In the genomic region with DNA sequence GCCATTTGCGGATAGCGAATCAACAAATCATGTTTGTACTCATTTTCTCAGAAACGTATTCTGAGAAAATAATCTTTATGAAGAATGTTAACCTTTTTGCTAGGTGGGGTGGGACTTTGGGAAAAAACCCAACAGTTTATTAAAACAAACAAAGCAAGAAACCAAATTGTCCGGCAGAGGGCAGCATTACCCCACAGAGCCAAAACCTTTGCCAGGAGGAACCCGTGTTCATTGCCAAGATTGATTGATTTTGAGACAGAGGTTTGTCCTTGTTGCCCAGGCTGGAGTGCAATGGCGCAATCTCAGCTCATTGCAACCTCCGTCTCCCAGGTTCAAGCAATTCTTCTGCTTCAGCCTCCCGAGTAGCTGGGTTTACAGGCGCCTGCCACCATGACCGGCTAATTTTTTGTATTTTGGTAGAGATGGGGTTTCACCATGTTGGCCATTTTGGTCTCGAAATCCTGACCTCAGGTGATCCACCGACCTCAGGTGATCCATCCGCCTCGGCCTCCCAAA, we compare ENCODE assay signal across 8 cellular contexts.
DNase-seq lines count a peak whose midpoint lies in the region; ATAC-seq and TF ChIP-seq lines count a peak whose summit lies in the region.

No MANE protein-coding gene starts in this region.

- H3K9me3 ChIP-seq in fibroblast of lung (ENCODE audit: control insufficient read depth, insufficient read depth, low read depth, low read length) = no peaks in the 10 kb centered on the region

- no peaks in the 10 kb centered on the region for H3K36me3 ChIP-seq in fibroblast of lung (ENCODE audit: control insufficient read depth, insufficient read depth, low read length)

- no peak overlapping the region for H3K27ac ChIP-seq in fibroblast of lung (ENCODE audit: insufficient read depth, low read length)

- no peak overlapping the region for H3K9ac ChIP-seq in fibroblast of lung (ENCODE audit: insufficient read depth, low read length)

- no peaks in the 10 kb centered on the region for H3K4me1 ChIP-seq in fibroblast of lung (ENCODE audit: control insufficient read depth, extremely low read depth, insufficient read depth, low read length)

- peak overlapping the region; percentile 23 for H3K4me3 Mint-ChIP-seq in Calu3 (ENCODE audit: low read depth, unreplicated experiment)
- no peak overlapping the region for H3K4me3 Mint-ChIP-seq in neural crest cell
- H3K4me3 Mint-ChIP-seq in stimulated activated naive CD8-positive, alpha-beta T cell treated with anti-CD3 and anti-CD28 coated beads, Interleukin-15, amount 100 ng/mL, for 72 hours = no peak overlapping the region

- H2AFZ ChIP-seq in fibroblast of lung (ENCODE audit: low read length) = no peak overlapping the region

- intact Hi-C loops in Calu3 (cut with micrococcal nuclease; ENCODE audit: unreplicated experiment) = loop anchor here (1.0 to 2.0 kb wide), 2 partner anchors 70 to 591 kb away; partner anchors contain the start of gene RHOU

- CTCF ChIA-PET in Calu3 (lab: Charles Lee) = interaction anchor here (0.6 to 1.9 kb wide), 7 partner anchors 454 to 852 kb away, joined by 3 to 8 read pairs (median 5); no protein-coding TSS in a partner anchor

- no peaks in the 10 kb centered on the region for H3K9me3 Mint-ChIP-seq in Calu3 (ENCODE audit: low read depth, unreplicated experiment)
- no peaks in the 10 kb centered on the region for H3K9me3 Mint-ChIP-seq in neural crest cell
- no peaks in the 10 kb centered on the region for H3K9me3 Mint-ChIP-seq in stimulated activated naive CD8-positive, alpha-beta T cell treated with anti-CD3 and anti-CD28 coated beads, Interleukin-15, amount 100 ng/mL, for 72 hours

- no peaks in the 10 kb centered on the region for H3K79me2 ChIP-seq in fibroblast of lung (ENCODE audit: control insufficient read depth, insufficient read depth, low read length)

- no TSS peak for BruUV-seq in Calu3 (replicated peaks; lab: Mats Ljungman, UMichigan)

- no peaks in the 10 kb centered on the region for H3K27me3 ChIP-seq in fibroblast of lung (ENCODE audit: control insufficient read depth, insufficient read depth, low read length)

- H3K4me1 Mint-ChIP-seq in Calu3 (ENCODE audit: low read depth, unreplicated experiment) = peaks cover 40% of the 10 kb centered on the region
- H3K4me1 Mint-ChIP-seq in neural crest cell = no peaks in the 10 kb centered on the region
- no peaks in the 10 kb centered on the region for H3K4me1 Mint-ChIP-seq in stimulated activated naive CD8-positive, alpha-beta T cell treated with anti-CD3 and anti-CD28 coated beads, Interleukin-15, amount 100 ng/mL, for 72 hours

- H3K27me3 Mint-ChIP-seq in Calu3 (ENCODE audit: unreplicated experiment) (no peaks in the 10 kb centered on the region), neural crest cell (ENCODE audit: low read depth) (peaks cover 15% of the 10 kb centered on the region)
- H3K27me3 Mint-ChIP-seq in stimulated activated naive CD8-positive, alpha-beta T cell treated with anti-CD3 and anti-CD28 coated beads, Interleukin-15, amount 100 ng/mL, for 72 hours = peaks cover 19% of the 10 kb centered on the region

- H4K20me1 ChIP-seq in fibroblast of lung (ENCODE audit: control insufficient read depth, extremely low read depth, insufficient read depth, low read length) = no peaks in the 10 kb centered on the region

- TF ChIP-seq CTCF in Calu3 (IDR thresholded peaks at IDR 0.05; ENCODE audit: unreplicated experiment) (peak; percentile 79), fibroblast of lung (conservative IDR thresholded peaks at IDR 0.05 in 1 of 2, IDR thresholded peaks at IDR 0.05 in 1 of 2; ENCODE audit: low read depth in 1 of 2, low read length in 2 of 2) (peak; percentile 73 to 89), neural crest cell (conservative IDR thresholded peaks at IDR 0.05) (peak; percentile 93)

- H3K4me3 ChIP-seq in fibroblast of lung (replicated peaks in 1 of 4; ENCODE audit: control extremely low read depth in 1 of 4, insufficient read depth in 1 of 4, low read depth in 3 of 4, low read length in 4 of 4) = no peak overlapping the region

- peak; percentile 88 for DNase-seq in Calu3
- peak; percentile 60 for DNase-seq in KG1 (lab: John Stamatoyannopoulos, UW)
- peak; percentile 90 for DNase-seq in OCI-M1 (lab: John Stamatoyannopoulos, UW)
- peak; percentile 76 for DNase-seq in activated T-cell treated with anti-CD3 and anti-CD28 coated beads for 4 hours
- peak; percentile 33 to 70 for DNase-seq in fibroblast of lung (ENCODE audit: low read depth in 2 of 2)
- DNase-seq in neural crest cell (ENCODE audit: low read depth, low spot score) = peak; percentile 88
- peak; percentile 61 to 62 for DNase-seq in stimulated activated naive CD8-positive, alpha-beta T cell treated with anti-CD3 and anti-CD28 coated beads, Interleukin-15, amount 100 ng/mL, for 72 hours

- no peak overlapping the region for H3K4me2 ChIP-seq in fibroblast of lung (ENCODE audit: extremely low read depth, insufficient read depth, low read length)

- ATAC-seq in stimulated activated naive CD8-positive, alpha-beta T cell treated with anti-CD3 and anti-CD28 coated beads, Interleukin-15, amount 100 ng/mL, for 72 hours = no peak
- ATAC-seq in HG03520 (IDR thresholded peaks at IDR 0.05; ENCODE audit: unreplicated experiment) = no peak

- no peaks in the 10 kb centered on the region for H3K36me3 Mint-ChIP-seq in Calu3 (ENCODE audit: insufficient read depth, unreplicated experiment)
- no peaks in the 10 kb centered on the region for H3K36me3 Mint-ChIP-seq in neural crest cell (ENCODE audit: low read depth)

- H3K27ac Mint-ChIP-seq in Calu3 (ENCODE audit: unreplicated experiment) = no peak overlapping the region
- no peak overlapping the region for H3K27ac Mint-ChIP-seq in neural crest cell (ENCODE audit: unreplicated experiment)
- H3K27ac Mint-ChIP-seq in stimulated activated naive CD8-positive, alpha-beta T cell treated with anti-CD3 and anti-CD28 coated beads, Interleukin-15, amount 100 ng/mL, for 72 hours = no peak overlapping the region
